Comparison of ENCODE assay signal across 16 cellular contexts in genomic region chr22:37017356-37017755, GRCh38. TPM values are rescaled to one million over a fixed set of nuclear protein-coding genes. Genes with fewer than 3 reads are reported as not detected.
A peak's percentile ranks its signal among the peaks of the same experiment; 100 is the strongest.
DNase-seq lines count a peak whose midpoint lies in the region; ATAC-seq, FAIRE-seq and TF ChIP-seq lines count a peak whose summit lies in the region.
"Had no signal": no experiment of that assay in that cellular context is flagged by ENCODE, and none has a peak within 500 bp of the region (broad histone marks: within the 10 kb centered on the region; RNA-seq: fewer than 3 reads in every experiment).

No MANE protein-coding gene starts in this region.

- H3K27ac ChIP-seq in AG04450 (ENCODE audit: low read depth, low read length) (no peak overlapping the region), OCI-LY7 (ENCODE audit: low read depth, low read length, poor library complexity, severe bottlenecking) (no peak overlapping the region)
- H3K27ac ChIP-seq: cardiac muscle cell, epithelial cell of prostate, suprapubic skin had no signal

- no peak for ATAC-seq in GM19467 (IDR thresholded peaks at IDR 0.05; ENCODE audit: unreplicated experiment)
- ATAC-seq: SK-N-SH treated with all-trans-retinoic acid at 6 μM for 48 hours had no signal

- H3K9me3 Mint-ChIP-seq in endothelial cell (ENCODE audit: unreplicated experiment), result no peaks in the 10 kb centered on the region
- H3K9me3 Mint-ChIP-seq in neural crest cell, result no peaks in the 10 kb centered on the region
- no peaks in the 10 kb centered on the region for H3K9me3 Mint-ChIP-seq in activated CD4-positive, alpha-beta T cell treated with anti-CD3 and anti-CD28 coated beads, Interleukin-2, amount 10 ng/mL, durations not matched to agents 7 days and 5 days
- H3K9me3 Mint-ChIP-seq: activated naive CD4-positive, alpha-beta T cell treated with anti-CD3 and anti-CD28 coated beads, Interleukin-2, amount 50 U/mL, for 24 hours had no signal

- intact Hi-C loops in OCI-LY7 (cut with micrococcal nuclease; ENCODE audit: unreplicated experiment), result loop anchor here (5.0 kb wide), 1 partner anchor 155 kb away; the partner anchor contains the start of gene NCF4

- no peaks in the 10 kb centered on the region for H3K36me3 Mint-ChIP-seq in endothelial cell (ENCODE audit: low read depth, unreplicated experiment)
- H3K36me3 Mint-ChIP-seq in neural crest cell (ENCODE audit: low read depth), result peaks cover 2% of the 10 kb centered on the region
- no peaks in the 10 kb centered on the region for H3K36me3 Mint-ChIP-seq in activated CD4-positive, alpha-beta T cell treated with anti-CD3 and anti-CD28 coated beads, Interleukin-2, amount 10 ng/mL, durations not matched to agents 7 days and 5 days (ENCODE audit: low read depth)
- H3K36me3 Mint-ChIP-seq: activated naive CD4-positive, alpha-beta T cell treated with anti-CD3 and anti-CD28 coated beads, Interleukin-2, amount 50 U/mL, for 24 hours had no signal

- TF ChIP-seq CTCF in AG04450 (IDR thresholded peaks at IDR 0.05; ENCODE audit: low read depth, low read length) (no peak), OCI-LY7 (conservative IDR thresholded peaks at IDR 0.05; ENCODE audit: low read length) (no peak), endothelial cell (IDR thresholded peaks at IDR 0.05; ENCODE audit: unreplicated experiment) (no peak), neural crest cell (conservative IDR thresholded peaks at IDR 0.05) (no peak)

- H3K27me3 Mint-ChIP-seq in endothelial cell (ENCODE audit: unreplicated experiment) (peaks cover 2% of the 10 kb centered on the region), neural crest cell (ENCODE audit: low read depth) (no peaks in the 10 kb centered on the region)
- peaks cover 4% of the 10 kb centered on the region for H3K27me3 Mint-ChIP-seq in activated CD4-positive, alpha-beta T cell treated with anti-CD3 and anti-CD28 coated beads, Interleukin-2, amount 10 ng/mL, durations not matched to agents 7 days and 5 days

- H3K4me1 Mint-ChIP-seq in endothelial cell (ENCODE audit: unreplicated experiment) (peaks cover 20% of the 10 kb centered on the region), neural crest cell (peaks cover 41% of the 10 kb centered on the region)
- peaks cover 16% of the 10 kb centered on the region for H3K4me1 Mint-ChIP-seq in activated CD4-positive, alpha-beta T cell treated with anti-CD3 and anti-CD28 coated beads, Interleukin-2, amount 10 ng/mL, durations not matched to agents 7 days and 5 days

- H3K9me3 ChIP-seq in AG04450 (ENCODE audit: control insufficient read depth, insufficient read depth, low read length), result no peaks in the 10 kb centered on the region; the same call in 1 of the 2 replicates
- H3K9me3 ChIP-seq in OCI-LY7 (ENCODE audit: low read length), result no peaks in the 10 kb centered on the region
- H3K9me3 ChIP-seq: spleen, suprapubic skin had no signal

- FAIRE-seq in RCC 7860 (lab: Jason Lieb, UNC), result no peak

- CTCF ChIA-PET in AG04450 (lab: Charles Lee), result interaction anchor here (2.6 kb wide), 1 partner anchor 161 kb away, joined by 10 read pairs; no protein-coding TSS in a partner anchor
- CTCF ChIA-PET in OCI-LY7 (lab: Charles Lee; ENCODE audit: unreplicated experiment), result no interaction called here
- CTCF ChIA-PET in activated CD4-positive, alpha-beta T cell treated with anti-CD3 and anti-CD28 coated beads, Interleukin-2, amount 10 ng/mL, durations not matched to agents 7 days and 5 days (lab: Charles Lee), result interaction anchor here (0.5 to 1.5 kb wide), 3 partner anchors 8 to 244 kb away, joined by 3 read pairs; no protein-coding TSS in a partner anchor

- H2AFZ ChIP-seq in OCI-LY7 (ENCODE audit: low read length), result no peak overlapping the region

- BruUV-seq in OCI-LY7 (replicated peaks; lab: Mats Ljungman, UMichigan), result no TSS peak

- H3K36me3 ChIP-seq in OCI-LY7 (ENCODE audit: insufficient read depth, low read length), result no peaks in the 10 kb centered on the region
- H3K36me3 ChIP-seq: cardiac muscle cell, spleen, suprapubic skin had no signal

- H3K4me3 ChIP-seq in AG04450 (ENCODE audit: low read depth, low read length) (0 out of 2 replicates have a peak overlapping the region, but pooled peaks have one; percentile 4), OCI-LY7 (ENCODE audit: low read depth, low read length, poor library complexity, severe bottlenecking) (no peak overlapping the region)
- H3K4me3 ChIP-seq: cardiac muscle cell had no signal

- H3K9me2 ChIP-seq in OCI-LY7 (ENCODE audit: insufficient read depth, low read length), result no peaks in the 10 kb centered on the region

- peaks cover 6% of the 10 kb centered on the region; the same call in 1 of the 2 replicates for H3K79me2 ChIP-seq in OCI-LY7 (ENCODE audit: insufficient read depth, low read depth, low read length)

- H3K4me3 Mint-ChIP-seq in endothelial cell (ENCODE audit: unreplicated experiment) (peak overlapping the region; percentile 37), neural crest cell (peak overlapping the region; percentile 76)
- H3K4me3 Mint-ChIP-seq in activated CD4-positive, alpha-beta T cell treated with anti-CD3 and anti-CD28 coated beads, Interleukin-2, amount 10 ng/mL, durations not matched to agents 7 days and 5 days, result no peak overlapping the region

- no peaks in the 10 kb centered on the region for H4K20me1 ChIP-seq in OCI-LY7 (ENCODE audit: insufficient read depth, low read length)

- H3K27ac Mint-ChIP-seq in endothelial cell (ENCODE audit: unreplicated experiment) (no peak overlapping the region), neural crest cell (ENCODE audit: unreplicated experiment) (no peak overlapping the region)
- no peak overlapping the region for H3K27ac Mint-ChIP-seq in activated CD4-positive, alpha-beta T cell treated with anti-CD3 and anti-CD28 coated beads, Interleukin-2, amount 10 ng/mL, durations not matched to agents 7 days and 5 days
- H3K27ac Mint-ChIP-seq: activated naive CD4-positive, alpha-beta T cell treated with anti-CD3 and anti-CD28 coated beads, Interleukin-2, amount 50 U/mL, for 24 hours had no signal

- H3K4me1 ChIP-seq in OCI-LY7 (ENCODE audit: insufficient read depth, low read length, poor library complexity, severe bottlenecking), result peaks cover 13% of the 10 kb centered on the region

- POLR2A ChIA-PET in AG04450 (lab: Yijun Ruan, JAX), result interaction anchor here (0.6 to 0.7 kb wide), 2 partner anchors 26 to 79 kb away, joined by 3 to 4 read pairs; no protein-coding TSS in a partner anchor
- POLR2A ChIA-PET in OCI-LY7 (lab: Charles Lee), result no interaction called here
- POLR2A ChIA-PET in activated CD4-positive, alpha-beta T cell treated with anti-CD3 and anti-CD28 coated beads, Interleukin-2, amount 10 ng/mL, durations not matched to agents 7 days and 5 days (lab: Charles Lee), result interaction anchor here (0.6 kb wide), 1 partner anchor 53 kb away, joined by 3 read pairs; no protein-coding TSS in a partner anchor

- no peaks in the 10 kb centered on the region for H3K27me3 ChIP-seq in AG04450 (ENCODE audit: control insufficient read depth, insufficient read depth, low read length)
- H3K27me3 ChIP-seq: cardiac muscle cell, suprapubic skin had no signal

- DNase-seq in AG04450 (ENCODE audit: low read depth, low spot score), result no peak
- DNase-seq in OCI-LY7 (ENCODE audit: low spot score), result no peak
- DNase-seq in endothelial cell (ENCODE audit: low spot score), result no peak
- DNase-seq in neural crest cell (ENCODE audit: low read depth, low spot score), result no peak
- no peak for DNase-seq in DMS 273 (lab: John Stamatoyannopoulos, UW; ENCODE audit: unreplicated experiment)
- DNase-seq in activated CD4-positive, alpha-beta T cell treated with anti-CD3 and anti-CD28 coated beads, Interleukin-2, amount 10 ng/mL, durations not matched to agents 7 days and 5 days, result no peak
- DNase-seq in RCC 7860 (ENCODE audit: low spot score), result no peak
- DNase-seq: DMS153, MV-4-11, spleen had no signal

- H3K4me2 ChIP-seq in OCI-LY7 (ENCODE audit: low read length), result peak overlapping the region; percentile 32; the same call in 1 of the 2 replicates

RNA-seq across cellular contexts. Expression of gene TST, which starts 1.9 kb away (rescaled TPM):
- polyA plus RNA-seq in AG04450 (2011; rRNA removed), result 26.3 and 36.7 TPM in 2 replicates
- polyA minus RNA-seq in AG04450 (2011; rRNA and poly(A)+ RNA removed), result 16.7 and 22.2 TPM in 2 replicates
- total RNA-seq in OCI-LY7 (2014; rRNA removed; shearing (Covaris generic)), result 36.0 and 37.6 TPM in 2 replicates
- 37.6 and 41.5 TPM in 2 replicates for total RNA-seq in OCI-LY7 (2022)
- 39.0 TPM for total RNA-seq in endothelial cell (ENCODE audit: unreplicated experiment)
- 31.0 and 31.3 TPM in 2 replicates for total RNA-seq in neural crest cell
- 1 to 10 TPM; 2.4 to 3.4 TPM for total RNA-seq in activated CD4-positive, alpha-beta T cell treated with anti-CD3 and anti-CD28 coated beads, Interleukin-2, amount 10 ng/mL, durations not matched to agents 7 days and 5 days

RNA-seq across cellular contexts. Expression of gene MPST, which starts 2.2 kb away (rescaled TPM):
- polyA plus RNA-seq in AG04450 (2011; rRNA removed), result 33.3 and 42.8 TPM in 2 replicates
- 14.5 and 16.8 TPM in 2 replicates for polyA minus RNA-seq in AG04450 (2011; rRNA and poly(A)+ RNA removed)
- total RNA-seq in OCI-LY7 (2014; rRNA removed; shearing (Covaris generic)), result 105 and 124 TPM in 2 replicates
- total RNA-seq in OCI-LY7 (2022) (61.8 and 67.2 TPM in 2 replicates), endothelial cell (ENCODE audit: unreplicated experiment) (78.7 TPM), neural crest cell (100.0 and 103 TPM in 2 replicates)
- total RNA-seq in activated CD4-positive, alpha-beta T cell treated with anti-CD3 and anti-CD28 coated beads, Interleukin-2, amount 10 ng/mL, durations not matched to agents 7 days and 5 days, result 10 to 100 TPM; 15.6 to 18.8 TPM

RNA-seq across cellular contexts. Expression of gene KCTD17, which starts 34.2 kb away (rescaled TPM):
- 20.7 and 26.5 TPM in 2 replicates for polyA plus RNA-seq in AG04450 (2011; rRNA removed)
- 31.0 and 40.1 TPM in 2 replicates for polyA minus RNA-seq in AG04450 (2011; rRNA and poly(A)+ RNA removed)
- total RNA-seq in OCI-LY7 (2014; rRNA removed; shearing (Covaris generic)), result 17.7 and 20.3 TPM in 2 replicates
- 21.7 and 22.0 TPM in 2 replicates for total RNA-seq in OCI-LY7 (2022)
- 46.9 TPM for total RNA-seq in endothelial cell (ENCODE audit: unreplicated experiment)
- 85.7 and 95.8 TPM in 2 replicates for total RNA-seq in neural crest cell
- total RNA-seq in activated CD4-positive, alpha-beta T cell treated with anti-CD3 and anti-CD28 coated beads, Interleukin-2, amount 10 ng/mL, durations not matched to agents 7 days and 5 days, result 10 to 100 TPM; 25.7 to 29.7 TPM
